1 cellular context compared by ENCODE assay signal in genomic region chr7:7148799-7149481, GRCh38.
A peak's percentile ranks its signal among the peaks of the same experiment; 100 is the strongest.
TF ChIP-seq lines count a peak whose summit lies in the region.

No MANE protein-coding gene starts in this region.

TF ChIP-seq in HepG2, 621 proteins besides CTCF, POLR2A, EP300 and RAD21 (continued from another document):
- no peak for TF ChIP-seq AKNA (CRISPR knock-in tag; IDR thresholded peaks at IDR 0.05; ENCODE audit: borderline replicate concordance)
- 0 out of 2 replicates have a peak, but pooled peaks have one; percentile 37 for TF ChIP-seq ZNF614 (CRISPR knock-in tag; IDR thresholded peaks at IDR 0.05; ENCODE audit: borderline replicate concordance)
- no peak for TF ChIP-seq RFXAP (CRISPR knock-in tag; IDR thresholded peaks at IDR 0.05; ENCODE audit: borderline replicate concordance)
- peak; percentile 85 for TF ChIP-seq POLR2G (IDR thresholded peaks at IDR 0.05; ENCODE audit: low read depth, low read length)
- TF ChIP-seq CHD4 (IDR thresholded peaks at IDR 0.05; ENCODE audit: borderline replicate concordance, low read length), result peak; percentile 53; the same call in 1 of the 2 replicates
- TF ChIP-seq ZNF430 (CRISPR knock-in tag; IDR thresholded peaks at IDR 0.05), result 0 out of 2 replicates have a peak, but pooled peaks have one; percentile 20
- TF ChIP-seq CREM (IDR thresholded peaks at IDR 0.05), result peak; percentile 49; the same call in 1 of the 2 replicates
- no peak for TF ChIP-seq CREM (CRISPR knock-in tag; IDR thresholded peaks at IDR 0.05)
- TF ChIP-seq SP4 (CRISPR knock-in tag; IDR thresholded peaks at IDR 0.05), result 0 out of 2 replicates have a peak, but pooled peaks have one; percentile 45
- peak; percentile 62 for TF ChIP-seq ELF3 (CRISPR knock-in tag; IDR thresholded peaks at IDR 0.05)
- TF ChIP-seq ZMYM2 (CRISPR knock-in tag; IDR thresholded peaks at IDR 0.05), result 0 out of 2 replicates have a peak, but pooled peaks have one; percentile 38
- TF ChIP-seq PATZ1 (CRISPR knock-in tag; IDR thresholded peaks at IDR 0.05), result 0 out of 2 replicates have a peak, but pooled peaks have one; percentile 47
- TF ChIP-seq, protein P1, sequence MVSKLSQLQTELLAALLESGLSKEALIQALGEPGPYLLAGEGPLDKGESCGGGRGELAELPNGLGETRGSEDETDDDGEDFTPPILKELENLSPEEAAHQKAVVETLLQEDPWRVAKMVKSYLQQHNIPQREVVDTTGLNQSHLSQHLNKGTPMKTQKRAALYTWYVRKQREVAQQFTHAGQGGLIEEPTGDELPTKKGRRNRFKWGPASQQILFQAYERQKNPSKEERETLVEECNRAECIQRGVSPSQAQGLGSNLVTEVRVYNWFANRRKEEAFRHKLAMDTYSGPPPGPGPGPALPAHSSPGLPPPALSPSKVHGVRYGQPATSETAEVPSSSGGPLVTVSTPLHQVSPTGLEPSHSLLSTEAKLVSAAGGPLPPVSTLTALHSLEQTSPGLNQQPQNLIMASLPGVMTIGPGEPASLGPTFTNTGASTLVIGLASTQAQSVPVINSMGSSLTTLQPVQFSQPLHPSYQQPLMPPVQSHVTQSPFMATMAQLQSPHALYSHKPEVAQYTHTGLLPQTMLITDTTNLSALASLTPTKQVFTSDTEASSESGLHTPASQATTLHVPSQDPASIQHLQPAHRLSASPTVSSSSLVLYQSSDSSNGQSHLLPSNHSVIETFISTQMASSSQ (IDR thresholded peaks at IDR 0.05; ENCODE audit: low read depth), result no peak
- TF ChIP-seq, protein P1 (CRISPR knock-in tag; IDR thresholded peaks at IDR 0.05; ENCODE audit: borderline replicate concordance), result peak; percentile 69; the same call in 1 of the 2 replicates
- TF ChIP-seq ZNF709 (CRISPR knock-in tag; IDR thresholded peaks at IDR 0.05), result no peak
- no peak for TF ChIP-seq REL (CRISPR knock-in tag; conservative IDR thresholded peaks at IDR 0.05)
- TF ChIP-seq FOXP1 (IDR thresholded peaks at IDR 0.05), result no peak
- peak; percentile 40; the same call in 1 of the 2 replicates for TF ChIP-seq FOXP1 (CRISPR knock-in tag; IDR thresholded peaks at IDR 0.05)
- TF ChIP-seq ZFY (CRISPR knock-in tag; IDR thresholded peaks at IDR 0.05), result peak; percentile 37; the same call in 1 of the 2 replicates
- TF ChIP-seq FOSL2 (CRISPR knock-in tag; IDR thresholded peaks at IDR 0.05), result peak; percentile 58
- peak; percentile 40 for TF ChIP-seq MED1 (CRISPR knock-in tag; IDR thresholded peaks at IDR 0.05)
- TF ChIP-seq RXRA (CRISPR knock-in tag; IDR thresholded peaks at IDR 0.05), result peak; percentile 28; the same call in 1 of the 2 replicates
- TF ChIP-seq EHMT2 (IDR thresholded peaks at IDR 0.05; ENCODE audit: borderline replicate concordance, low read depth, low read length), result 0 out of 2 replicates have a peak, but pooled peaks have one; percentile 22
- TF ChIP-seq ZBTB7B (CRISPR knock-in tag; IDR thresholded peaks at IDR 0.05), result peak; percentile 70; the same call in 1 of the 2 replicates
- peak; percentile 27; the same call in 1 of the 2 replicates for TF ChIP-seq CBX5 (CRISPR knock-in tag; IDR thresholded peaks at IDR 0.05; ENCODE audit: borderline replicate concordance)
- TF ChIP-seq, protein P2, sequence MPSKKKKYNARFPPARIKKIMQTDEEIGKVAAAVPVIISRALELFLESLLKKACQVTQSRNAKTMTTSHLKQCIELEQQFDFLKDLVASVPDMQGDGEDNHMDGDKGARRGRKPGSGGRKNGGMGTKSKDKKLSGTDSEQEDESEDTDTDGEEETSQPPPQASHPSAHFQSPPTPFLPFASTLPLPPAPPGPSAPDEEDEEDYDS (CRISPR knock-in tag; IDR thresholded peaks at IDR 0.05), result no peak
- peak; percentile 32 for TF ChIP-seq RBM22 (optimal IDR thresholded peaks at IDR 0.05; ENCODE audit: low read length)
- peak; percentile 35; the same call in 1 of the 2 replicates for TF ChIP-seq ZMYM4 (CRISPR knock-in tag; IDR thresholded peaks at IDR 0.05)
